ENCODE assay signal across 13 cellular contexts in the genomic region with DNA sequence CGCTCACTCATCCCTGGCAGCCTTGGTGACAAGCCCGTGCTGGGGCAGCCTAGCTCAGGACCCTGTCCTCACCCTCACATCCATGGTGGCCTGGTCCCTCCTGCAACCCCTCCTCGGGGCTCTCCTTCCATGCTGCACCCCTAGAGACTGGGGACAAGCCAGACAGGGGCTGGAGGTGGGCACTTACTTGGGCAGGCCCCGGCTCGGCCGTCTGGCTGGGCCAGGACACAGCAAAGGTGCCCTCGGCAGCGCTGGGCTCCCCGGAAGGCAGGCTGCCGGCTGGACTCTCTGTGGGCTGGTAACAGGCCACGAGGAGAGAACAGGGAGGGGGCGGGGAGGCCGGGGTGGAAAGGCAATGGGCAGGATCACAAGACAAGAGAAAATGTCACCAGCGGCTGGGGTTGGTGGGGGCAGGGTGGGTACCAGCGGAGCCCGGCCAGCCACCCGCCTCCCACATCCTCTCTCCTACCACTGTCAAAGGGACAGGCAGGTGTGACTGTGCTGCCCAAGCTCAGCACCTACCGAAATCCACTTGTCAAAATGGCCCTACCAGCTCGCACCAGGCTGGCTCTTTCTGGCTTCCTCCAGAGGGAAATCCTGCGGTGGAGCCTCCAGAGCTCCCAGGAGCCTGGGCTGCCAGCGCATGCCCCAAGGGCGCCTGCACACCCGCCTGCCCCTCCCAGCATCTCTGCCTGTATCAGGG. TPM values are rescaled to one million over a fixed set of nuclear protein-coding genes. Genes with fewer than 3 reads are reported as not detected.
DNase-seq lines count a peak whose midpoint lies in the region; ATAC-seq, FAIRE-seq and TF ChIP-seq lines count a peak whose summit lies in the region.
"Had no signal": no experiment of that assay in that cellular context is flagged by ENCODE, and none has a peak within 500 bp of the region (broad histone marks: within the 10 kb centered on the region; RNA-seq: fewer than 3 reads in every experiment).

No MANE protein-coding gene starts in this region.

- no peak for FAIRE-seq in GM12891 (lab: Jason Lieb, UNC)
- FAIRE-seq: colon had no signal

- POLR2A ChIA-PET in activated CD4-positive, alpha-beta T cell treated with anti-CD3 and anti-CD28 coated beads, Interleukin-2, amount 10 ng/mL, durations not matched to agents 7 days and 5 days (lab: Charles Lee), result no interaction called here
- POLR2A ChIA-PET in GM10248 (lab: Yijun Ruan, JAX), result no interaction called here

- H3K27ac Mint-ChIP-seq in activated CD4-positive, alpha-beta T cell treated with anti-CD3 and anti-CD28 coated beads, Interleukin-2, amount 10 ng/mL, durations not matched to agents 7 days and 5 days, result peak overlapping the region; percentile 31
- H3K27ac Mint-ChIP-seq: nephron progenitor cell had no signal

- no peak for ATAC-seq in right cardiac atrium
- ATAC-seq: heart right ventricle had no signal

- H3K9me3 ChIP-seq in right cardiac atrium (ENCODE audit: control insufficient read depth, low read length), result no peaks in the 10 kb centered on the region
- H3K9me3 ChIP-seq: heart right ventricle had no signal

- no peak for TF ChIP-seq POLR2A in GM12891 (IDR thresholded peaks at IDR 0.05; ENCODE audit: low read depth, low read length)

- H3K4me3 ChIP-seq in right cardiac atrium (ENCODE audit: low read length), result no peak overlapping the region
- H3K4me3 ChIP-seq: heart right ventricle had no signal

- no peaks in the 10 kb centered on the region for H3K27me3 Mint-ChIP-seq in activated CD4-positive, alpha-beta T cell treated with anti-CD3 and anti-CD28 coated beads, Interleukin-2, amount 10 ng/mL, durations not matched to agents 7 days and 5 days

- CTCF ChIA-PET in activated CD4-positive, alpha-beta T cell treated with anti-CD3 and anti-CD28 coated beads, Interleukin-2, amount 10 ng/mL, durations not matched to agents 7 days and 5 days (lab: Charles Lee), result interaction anchor here (0.9 to 1.2 kb wide), 2 partner anchors 7 to 16 kb away, joined by 3 to 4 read pairs; no protein-coding TSS in a partner anchor
- CTCF ChIA-PET in GM10248 (lab: Yijun Ruan, JAX), result interaction anchor here (1.1 to 2.5 kb wide), 4 partner anchors 12 to 109 kb away, joined by 3 to 27 read pairs (median 6); no protein-coding TSS in a partner anchor

- H3K4me1 ChIP-seq in right cardiac atrium (ENCODE audit: control insufficient read depth, insufficient read depth, low read length), result no peaks in the 10 kb centered on the region

- H3K4me1 Mint-ChIP-seq in activated CD4-positive, alpha-beta T cell treated with anti-CD3 and anti-CD28 coated beads, Interleukin-2, amount 10 ng/mL, durations not matched to agents 7 days and 5 days, result peaks cover 7% of the 10 kb centered on the region

- peaks cover 21% of the 10 kb centered on the region for H3K36me3 Mint-ChIP-seq in activated CD4-positive, alpha-beta T cell treated with anti-CD3 and anti-CD28 coated beads, Interleukin-2, amount 10 ng/mL, durations not matched to agents 7 days and 5 days (ENCODE audit: low read depth)

- no peak overlapping the region for H3K4me3 Mint-ChIP-seq in activated CD4-positive, alpha-beta T cell treated with anti-CD3 and anti-CD28 coated beads, Interleukin-2, amount 10 ng/mL, durations not matched to agents 7 days and 5 days
- H3K4me3 Mint-ChIP-seq: nephron progenitor cell had no signal

- no peaks in the 10 kb centered on the region for H3K27me3 ChIP-seq in right cardiac atrium (ENCODE audit: control insufficient read depth, insufficient read depth)
- H3K27me3 ChIP-seq: heart right ventricle had no signal

- 86% methylated on average over 23 of the region's 23 CpGs for WGBS in right cardiac atrium

- TF ChIP-seq CTCF in GM13977 (IDR thresholded peaks at IDR 0.05; ENCODE audit: extremely low read depth, insufficient read depth, missing control alignments) (no peak), GM10248 (IDR thresholded peaks at IDR 0.05; ENCODE audit: control extremely low read depth, extremely low read depth, low read depth, missing control alignments) (no peak)

- DNase-seq in activated CD4-positive, alpha-beta T cell treated with anti-CD3 and anti-CD28 coated beads, Interleukin-2, amount 10 ng/mL, durations not matched to agents 7 days and 5 days, result no peak
- DNase-seq in activated CD4-positive, alpha-beta T cell treated with anti-CD3 and anti-CD28 coated beads for 1 hour, result no peak
- DNase-seq in GM12891 (ENCODE audit: insufficient read length, low spot score), result peak; percentile 12
- peak; percentile 15 to 52 (median 51) for DNase-seq in right cardiac atrium
- DNase-seq in putamen (ENCODE audit: low spot score), result peak; percentile 76
- DNase-seq in HPDE6-E6E7 (ENCODE audit: extremely low spot score), result no peak
- DNase-seq in GM13977 (ENCODE audit: low spot score), result no peak
- DNase-seq in GM10248 (ENCODE audit: extremely low spot score), result no peak
- DNase-seq: Calu3, NCI-H146, nephron progenitor cell had no signal

- in situ Hi-C loops in GM13977 (cut with MboI; ENCODE audit: low pct_unique_long_range_greater_than_20kb, low sequenced_read_pairs, unreplicated experiment), result no loop called here

- H3K27ac ChIP-seq in right cardiac atrium (ENCODE audit: low read length), result no peak overlapping the region
- H3K27ac ChIP-seq: heart right ventricle had no signal

- intact Hi-C loops in right cardiac atrium (cut with DNase I), result no loop called here

- no peaks in the 10 kb centered on the region for H3K9me3 Mint-ChIP-seq in activated CD4-positive, alpha-beta T cell treated with anti-CD3 and anti-CD28 coated beads, Interleukin-2, amount 10 ng/mL, durations not matched to agents 7 days and 5 days
- H3K9me3 Mint-ChIP-seq: nephron progenitor cell had no signal

TF ChIP-seq in GM12891, 5 proteins besides CTCF, POLR2A, EP300 and RAD21:
- no peak for TF ChIP-seq POLR2AphosphoS5 (IDR thresholded peaks at IDR 0.05; ENCODE audit: low read depth, low read length)
- TF ChIP-seq POU2F2 (IDR thresholded peaks at IDR 0.05; ENCODE audit: low read depth, low read length), result no peak
- TF ChIP-seq PAX5 (IDR thresholded peaks at IDR 0.05; ENCODE audit: insufficient read depth, low read length, severe bottlenecking), result no peak
- no peak for TF ChIP-seq TAF1 (IDR thresholded peaks at IDR 0.05; ENCODE audit: low read depth, low read length)
- TF ChIP-seq SPI1 (IDR thresholded peaks at IDR 0.05; ENCODE audit: low read depth, low read length), result no peak

RNA-seq across cellular contexts. Expression of a gene that starts 54.7 kb away (rescaled TPM):
- 100 to 1,000 TPM; 140 to 148 TPM for total RNA-seq in activated CD4-positive, alpha-beta T cell treated with anti-CD3 and anti-CD28 coated beads, Interleukin-2, amount 10 ng/mL, durations not matched to agents 7 days and 5 days
- 37.7 TPM for polyA plus RNA-seq in GM12891 (2012; ENCODE audit: low read depth, missing spikeins)
- total RNA-seq in right cardiac atrium, result 10 to 100 TPM in 3 of 4 donors, 1 to 10 TPM in 1; 6.6 to 12.0 (median 10.4) TPM
- polyA plus RNA-seq in right cardiac atrium, result 5.9 TPM

Comparison
In these comparisons a context has a peak if more than half of its experiments do, and no peak if none do; other contexts are left out.
1. DNase-seq: peak in GM12891 (single experiment), right cardiac atrium (3 of 3) and putamen (single experiment); none in activated CD4-positive, alpha-beta T cell treated with anti-CD3 and anti-CD28 coated beads, Interleukin-2, amount 10 ng/mL, durations not matched to agents 7 days and 5 days (single experiment), activated CD4-positive, alpha-beta T cell treated with anti-CD3 and anti-CD28 coated beads for 1 hour (single experiment), HPDE6-E6E7 (single experiment), GM13977 (single experiment) and GM10248 (single experiment).
2. RNA of a gene that starts 54.7 kb away (total RNA-seq): 140 to 148 TPM in activated CD4-positive, alpha-beta T cell treated with anti-CD3 and anti-CD28 coated beads, Interleukin-2, amount 10 ng/mL, durations not matched to agents 7 days and 5 days; 6.6 to 12.0 TPM in right cardiac atrium; every median in the first group is over 10 times any median in the second.